12 cellular contexts compared by ENCODE assay signal in the genomic region with DNA sequence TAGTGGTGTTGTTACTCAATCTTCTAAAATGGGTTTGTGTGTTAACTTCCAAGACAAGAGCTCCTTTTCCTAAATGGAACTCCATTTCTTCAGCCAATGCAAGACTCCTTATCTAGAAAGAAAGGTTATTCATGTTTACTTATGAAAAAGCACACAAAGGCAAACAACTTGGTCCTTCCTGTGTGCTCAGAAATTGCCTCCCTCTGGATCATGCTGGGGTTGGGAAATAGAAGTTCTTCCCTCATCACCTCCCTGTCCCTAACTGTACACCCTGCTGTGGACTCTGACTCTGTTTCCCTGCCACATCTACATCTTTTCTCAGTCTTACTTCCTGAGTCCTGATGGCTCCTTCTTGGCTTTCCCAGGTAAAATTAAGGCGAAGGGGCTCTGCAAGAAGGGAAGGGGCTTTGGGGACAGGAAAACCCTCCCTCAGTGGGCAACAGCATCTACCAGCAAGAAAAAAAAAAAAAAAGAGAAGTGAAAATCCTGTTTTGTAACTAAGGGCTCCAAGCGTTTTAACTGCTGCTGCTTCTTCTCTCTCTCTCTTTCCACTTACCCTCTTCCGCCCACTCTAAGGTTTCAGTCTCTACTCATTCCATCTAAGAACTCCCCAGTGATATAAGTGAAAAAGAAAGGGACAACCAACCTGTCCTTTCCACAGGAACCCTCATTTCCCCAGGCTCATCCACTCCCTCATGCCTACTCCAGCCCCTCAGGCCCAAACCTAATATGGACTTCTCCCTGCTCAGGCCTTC. TPM values are rescaled to one million over a fixed set of nuclear protein-coding genes. Genes with fewer than 3 reads are reported as not detected.
DNase-seq lines count a peak whose midpoint lies in the region; ATAC-seq and TF ChIP-seq lines count a peak whose summit lies in the region.
"Had no signal": no experiment of that assay in that cellular context is flagged by ENCODE, and none has a peak within 500 bp of the region (broad histone marks: within the 10 kb centered on the region; RNA-seq: fewer than 3 reads in every experiment).

No MANE protein-coding gene starts in this region.

- WGBS in esophagus squamous epithelium, 2 donors = 44 to 77% methylated on average over 2 to 3 of the region's 3 CpGs

- H3K27me3 ChIP-seq in esophagus squamous epithelium = no peaks in the 10 kb centered on the region

- no peaks in the 10 kb centered on the region for H3K36me3 ChIP-seq in esophagus squamous epithelium

- H3K4me1 ChIP-seq in esophagus squamous epithelium = no peaks in the 10 kb centered on the region

- TF ChIP-seq POLR2A in esophagus squamous epithelium (IDR thresholded peaks at IDR 0.05) = no peak

- H3K4me3 Mint-ChIP-seq in progenitor cell of endocrine pancreas (ENCODE audit: low read depth) = no peak overlapping the region
- H3K4me3 Mint-ChIP-seq in immature natural killer cell = no peak overlapping the region
- H3K4me3 Mint-ChIP-seq: activated naive CD4-positive, alpha-beta T cell treated with anti-CD3 and anti-CD28 coated beads, Interleukin-2, amount 50 U/mL, for 24 hours; natural killer cell treated with Interleukin-12 subunit alpha and Interleukin-12 subunit beta and Interleukin-15 and Interleukin-18, amount 100 ng/mL, for 72 hours had no signal

- H3K4me1 Mint-ChIP-seq in progenitor cell of endocrine pancreas (ENCODE audit: low read depth) = peaks cover 7% of the 10 kb centered on the region
- peaks cover 0 to 7% of the 10 kb centered on the region in 2 donors for H3K4me1 Mint-ChIP-seq in immature natural killer cell

- H3K27me3 Mint-ChIP-seq in progenitor cell of endocrine pancreas (no peaks in the 10 kb centered on the region), immature natural killer cell (ENCODE audit: low read depth in 3 of 3) (peaks cover 0 to 2% (median 0%) of the 10 kb centered on the region in 3 donors)
- H3K27me3 Mint-ChIP-seq: activated naive CD4-positive, alpha-beta T cell treated with anti-CD3 and anti-CD28 coated beads, Interleukin-2, amount 50 U/mL, for 24 hours; natural killer cell treated with Interleukin-12 subunit alpha and Interleukin-12 subunit beta and Interleukin-15 and Interleukin-18, amount 100 ng/mL, for 72 hours had no signal

- TF ChIP-seq CTCF in esophagus squamous epithelium (IDR thresholded peaks at IDR 0.05) (no peak), progenitor cell of endocrine pancreas (IDR thresholded peaks at IDR 0.05; ENCODE audit: unreplicated experiment) (no peak)

- H3K36me3 Mint-ChIP-seq in progenitor cell of endocrine pancreas (ENCODE audit: insufficient read depth) (no peaks in the 10 kb centered on the region), immature natural killer cell (no peaks in the 10 kb centered on the region)
- H3K36me3 Mint-ChIP-seq: activated naive CD4-positive, alpha-beta T cell treated with anti-CD3 and anti-CD28 coated beads, Interleukin-2, amount 50 U/mL, for 24 hours; natural killer cell treated with Interleukin-12 subunit alpha and Interleukin-12 subunit beta and Interleukin-15 and Interleukin-18, amount 100 ng/mL, for 72 hours had no signal

- H3K9me3 Mint-ChIP-seq in progenitor cell of endocrine pancreas (ENCODE audit: low read depth) (no peaks in the 10 kb centered on the region), immature natural killer cell (peaks cover 0 to 2% (median 0%) of the 10 kb centered on the region in 6 donors)
- H3K9me3 Mint-ChIP-seq: activated naive CD4-positive, alpha-beta T cell treated with anti-CD3 and anti-CD28 coated beads, Interleukin-2, amount 50 U/mL, for 24 hours; natural killer cell treated with Interleukin-12 subunit alpha and Interleukin-12 subunit beta and Interleukin-15 and Interleukin-18, amount 100 ng/mL, for 72 hours had no signal

- H3K4me3 ChIP-seq in esophagus squamous epithelium = no peak overlapping the region

- H3K27ac Mint-ChIP-seq in progenitor cell of endocrine pancreas (no peak overlapping the region), immature natural killer cell (no peak overlapping the region)
- H3K27ac Mint-ChIP-seq: activated naive CD4-positive, alpha-beta T cell treated with anti-CD3 and anti-CD28 coated beads, Interleukin-2, amount 50 U/mL, for 24 hours had no signal

- intact Hi-C loops in esophagus squamous epithelium (cut with DNase I) = no loop called here

- H3K27ac ChIP-seq in esophagus squamous epithelium = peak overlapping the region in 1 of 4 donors; percentile 38

- DNase-seq in Kasumi-1 (lab: John Stamatoyannopoulos, UW) (peak; percentile 14 to 30), pons (ENCODE audit: low spot score) (peak; percentile 29), esophagus squamous epithelium (lab: John Stamatoyannopoulos, UW) (no peak), NCI-H446 (lab: John Stamatoyannopoulos, UW) (no peak), progenitor cell of endocrine pancreas (ENCODE audit: low spot score, unreplicated experiment) (no peak), immature natural killer cell (no peak)
- DNase-seq: foreskin fibroblast had no signal

- no peaks in the 10 kb centered on the region for H3K9me3 ChIP-seq in esophagus squamous epithelium

- peak; percentile 79 for ATAC-seq in GM19023 (IDR thresholded peaks at IDR 0.05; ENCODE audit: unreplicated experiment)
- ATAC-seq in HG02759 (IDR thresholded peaks at IDR 0.05; ENCODE audit: unreplicated experiment) = peak; percentile 74
- ATAC-seq: HCT116 had no signal

RNA-seq across cellular contexts. Expression of a gene that starts 19.9 kb away (rescaled TPM):
- 1 to 10 TPM in 1 of 4 donors, under 1 TPM in 2, not detected in 1; 0.31 to 1.6 (median 0.57) TPM for total RNA-seq in esophagus squamous epithelium
- not detected in 2 replicates for total RNA-seq in progenitor cell of endocrine pancreas
- 1 to 10 TPM; 1.9 to 6.7 (median 2.6) TPM for polyA plus RNA-seq in immature natural killer cell

RNA-seq across cellular contexts. Expression of a gene that starts 55.8 kb away (rescaled TPM):
- total RNA-seq in esophagus squamous epithelium = 10 to 100 TPM in 3 of 4 donors, 1 to 10 TPM in 1; 6.9 to 31.3 (median 10.6) TPM
- total RNA-seq in progenitor cell of endocrine pancreas = 16.3 and 16.6 TPM in 2 replicates
- 1 to 10 TPM in 2 of 3 donors, under 1 TPM in 1; 0.78 to 5.3 (median 3.9) TPM for polyA plus RNA-seq in immature natural killer cell

Comparison
In these comparisons a context has a peak if more than half of its experiments do, and no peak if none do; other contexts are left out.
1. DNase-seq: peak in Kasumi-1 (2 of 2) and pons (single experiment); none in esophagus squamous epithelium (single experiment), NCI-H446 (0 of 2), progenitor cell of endocrine pancreas (single experiment) and immature natural killer cell (0 of 3).